In genomic region chrX:11437642-11438379, GRCh38 we compare ENCODE assay signal across 10 cellular contexts.
A peak's percentile ranks its signal among the peaks of the same experiment; 100 is the strongest.
DNase-seq lines count a peak whose midpoint lies in the region; ATAC-seq and TF ChIP-seq lines count a peak whose summit lies in the region.
"Had no signal": no experiment of that assay in that cellular context is flagged by ENCODE, and none has a peak within 500 bp of the region (broad histone marks: within the 10 kb centered on the region; RNA-seq: fewer than 3 reads in every experiment).

No MANE protein-coding gene starts in this region.

- peaks cover 8% of the 10 kb centered on the region for H3K4me1 Mint-ChIP-seq in type B pancreatic cell (ENCODE audit: unreplicated experiment)
- H3K4me1 Mint-ChIP-seq in CD8-positive, alpha-beta T cell (ENCODE audit: low read depth), result no peaks in the 10 kb centered on the region
- H3K4me1 Mint-ChIP-seq: nephron progenitor cell had no signal

- no peaks in the 10 kb centered on the region for H3K27me3 ChIP-seq in brain microvascular endothelial cell (replicated peaks)
- no peaks in the 10 kb centered on the region for H3K27me3 ChIP-seq in CD8-positive, alpha-beta T cell (ENCODE audit: insufficient read depth, low read length)

- no peaks in the 10 kb centered on the region for H3K4me1 ChIP-seq in CD8-positive, alpha-beta T cell (ENCODE audit: insufficient read depth, low read length)

- DNase-seq in LHCN-M2 (ENCODE audit: low read depth) (peak; percentile 78), brain microvascular endothelial cell (peak; percentile 85), kidney tubule cell (ENCODE audit: low spot score) (peak; percentile 63), type B pancreatic cell (ENCODE audit: extremely low spot score, unreplicated experiment) (no peak), globus pallidus (ENCODE audit: low spot score) (no peak)
- DNase-seq in CD8-positive, alpha-beta T cell, result no peak
- DNase-seq: NCI-H2029, nephron progenitor cell had no signal

- no peaks in the 10 kb centered on the region for H3K36me3 Mint-ChIP-seq in type B pancreatic cell
- H3K36me3 Mint-ChIP-seq in CD8-positive, alpha-beta T cell, result no peaks in the 10 kb centered on the region

- no peaks in the 10 kb centered on the region for H3K9me3 Mint-ChIP-seq in type B pancreatic cell
- H3K9me3 Mint-ChIP-seq in CD8-positive, alpha-beta T cell, result no peaks in the 10 kb centered on the region

- no peak overlapping the region for H3K4me3 Mint-ChIP-seq in type B pancreatic cell
- no peak overlapping the region for H3K4me3 Mint-ChIP-seq in CD8-positive, alpha-beta T cell
- H3K4me3 Mint-ChIP-seq: nephron progenitor cell had no signal

- peaks cover 3% of the 10 kb centered on the region for H3K27me3 Mint-ChIP-seq in type B pancreatic cell
- H3K27me3 Mint-ChIP-seq in CD8-positive, alpha-beta T cell (ENCODE audit: low read depth), result no peaks in the 10 kb centered on the region

- no peak for TF ChIP-seq CTCF in brain microvascular endothelial cell (IDR thresholded peaks at IDR 0.05; ENCODE audit: low read depth, low read length, missing control alignments)
- no peak for TF ChIP-seq CTCF in type B pancreatic cell (conservative IDR thresholded peaks at IDR 0.05)
- TF ChIP-seq CTCF in CD8-positive, alpha-beta T cell (IDR thresholded peaks at IDR 0.05), result no peak

- peak overlapping the region; percentile 72 for H3K27ac Mint-ChIP-seq in type B pancreatic cell
- H3K27ac Mint-ChIP-seq in CD8-positive, alpha-beta T cell, result no peak overlapping the region
- H3K27ac Mint-ChIP-seq: nephron progenitor cell had no signal

- CTCF ChIA-PET in CD8-positive, alpha-beta T cell (lab: Charles Lee), result no interaction called here

- in situ Hi-C loops in brain microvascular endothelial cell (cut with HindIII; ENCODE audit: low pct_ligation_motif_present, low sequenced_read_pairs), result no loop called here

- no peak for ATAC-seq in HG03196 (IDR thresholded peaks at IDR 0.05; ENCODE audit: unreplicated experiment)
- no peak for ATAC-seq in CD8-positive, alpha-beta T cell
- no peak for ATAC-seq in GM19463 (IDR thresholded peaks at IDR 0.05; ENCODE audit: unreplicated experiment)

- no peaks in the 10 kb centered on the region for H3K9me3 ChIP-seq in CD8-positive, alpha-beta T cell (ENCODE audit: low read length)

- peak overlapping the region; percentile 3 for H3K4me3 ChIP-seq in brain microvascular endothelial cell (ENCODE audit: low read depth, low read length)
- H3K4me3 ChIP-seq in CD8-positive, alpha-beta T cell (ENCODE audit: low read depth, low read length), result no peak overlapping the region

- intact Hi-C loops in CD8-positive, alpha-beta T cell (cut with DNase I, micrococcal nuclease), result no loop called here

- POLR2A ChIA-PET in CD8-positive, alpha-beta T cell (lab: Charles Lee), result no interaction called here

- H3K36me3 ChIP-seq in brain microvascular endothelial cell (replicated peaks), result no peaks in the 10 kb centered on the region
- H3K36me3 ChIP-seq in CD8-positive, alpha-beta T cell (ENCODE audit: insufficient read depth, low read length), result no peaks in the 10 kb centered on the region

- peak overlapping the region; percentile 73 for H3K27ac ChIP-seq in brain microvascular endothelial cell
- no peak overlapping the region for H3K27ac ChIP-seq in CD8-positive, alpha-beta T cell (ENCODE audit: low read depth, low read length)

Comparison
In these comparisons a context has a peak if more than half of its experiments do, and no peak if none do; other contexts are left out.
1. DNase-seq: peak in LHCN-M2 (single experiment), brain microvascular endothelial cell (single experiment) and kidney tubule cell (single experiment); none in type B pancreatic cell (single experiment), globus pallidus (single experiment) and CD8-positive, alpha-beta T cell (0 of 7).